In genomic region chr7:25678215-25678614, GRCh38 we compare ENCODE assay signal across 20 cellular contexts.
DNase-seq lines count a peak whose midpoint lies in the region; ATAC-seq, FAIRE-seq and TF ChIP-seq lines count a peak whose summit lies in the region.
"Had no signal": no experiment of that assay in that cellular context is flagged by ENCODE, and none has a peak within 500 bp of the region (broad histone marks: within the 10 kb centered on the region; RNA-seq: fewer than 3 reads in every experiment).

No MANE protein-coding gene starts in this region.

- no peak overlapping the region for H3K4me2 ChIP-seq in A549
- no peak overlapping the region for H3K4me2 ChIP-seq in trophoblast cell (ENCODE audit: low read length)

- intact Hi-C loops in esophagus muscularis mucosa (cut with DNase I), result no loop called here

- no peak overlapping the region for H2BK5ac ChIP-seq in trophoblast cell (ENCODE audit: low read depth, low read length, poor library complexity)

- H4K91ac ChIP-seq in trophoblast cell (ENCODE audit: low read depth, low read length), result peak overlapping the region; percentile 82

- H3K9me3 ChIP-seq in A549, result no peaks in the 10 kb centered on the region
- no peaks in the 10 kb centered on the region for H3K9me3 ChIP-seq in esophagus muscularis mucosa
- H3K9me3 ChIP-seq in trophoblast cell (ENCODE audit: insufficient read depth, low read depth, low read length), result no peaks in the 10 kb centered on the region
- H3K9me3 ChIP-seq: BE2C, Caco-2 had no signal

- TF ChIP-seq RAD21 in A549 (conservative IDR thresholded peaks at IDR 0.05 in 1 of 2, IDR thresholded peaks at IDR 0.05 in 1 of 2), result no peak

- H3K14ac ChIP-seq in trophoblast cell (ENCODE audit: low read length), result no peak overlapping the region

- TF ChIP-seq POLR2A in A549 (IDR thresholded peaks at IDR 0.05; ENCODE audit: low read length) (no peak), esophagus muscularis mucosa (IDR thresholded peaks at IDR 0.05; ENCODE audit: low read depth) (no peak), H54 (IDR thresholded peaks at IDR 0.05; ENCODE audit: low read depth, low read length) (no peak)

- H3K27ac ChIP-seq in A549 (no peak overlapping the region), VCaP (peak overlapping the region; percentile 27; the same call in 1 of the 2 replicates), esophagus muscularis mucosa (replicated peaks in 1 of 4) (no peak overlapping the region), trophoblast cell (ENCODE audit: low read depth, low read length) (no peak overlapping the region)
- H3K27ac ChIP-seq: GM23248, HL-60 had no signal

- H3K4me1 ChIP-seq in A549, result no peaks in the 10 kb centered on the region
- peaks cover 0 to 7% (median 3%) of the 10 kb centered on the region in 4 donors for H3K4me1 ChIP-seq in esophagus muscularis mucosa
- H3K4me1 ChIP-seq in trophoblast cell (ENCODE audit: control insufficient read depth in 1 of 2, insufficient read depth in 2 of 2, low read length in 2 of 2), result no peaks in the 10 kb centered on the region
- H3K4me1 ChIP-seq: Caco-2 had no signal

- peak overlapping the region; percentile 53 for H2BK12ac ChIP-seq in trophoblast cell (ENCODE audit: low read length)

- peaks cover 1% of the 10 kb centered on the region for H3K79me1 ChIP-seq in trophoblast cell (ENCODE audit: low read length)

- no peak for ATAC-seq in A549

- H3K23ac ChIP-seq in trophoblast cell (ENCODE audit: low read length), result no peak overlapping the region

- no peak overlapping the region for H4K12ac ChIP-seq in trophoblast cell (ENCODE audit: low read depth, low read length)

- DNase-seq in A549 (ENCODE audit: low read depth in 1 of 2, low spot score in 1 of 2), result no peak
- DNase-seq in esophagus muscularis mucosa (ENCODE audit: extremely low spot score), result peak; percentile 34
- DNase-seq in trophoblast cell, result peak in 1 of 2 donors; percentile 25
- DNase-seq in GF-D8 (lab: John Stamatoyannopoulos, UW), result no peak
- DNase-seq in H54 (ENCODE audit: insufficient read length, low spot score), result no peak
- no peak for DNase-seq in stimulated activated naive CD4-positive, alpha-beta T cell (lab: John Stamatoyannopoulos, UW)
- DNase-seq: ACHN; BE2C; C1 segment of cervical spinal cord; Caco-2; CD4-positive, CD25-positive, alpha-beta regulatory T cell; GM23248; HCEC 1CT; IMR-90 had no signal

- H3K9ac ChIP-seq in trophoblast cell (ENCODE audit: low read length), result no peak overlapping the region
- H3K9ac ChIP-seq: GM23248 had no signal

- H3K4me3 ChIP-seq in A549, result no peak overlapping the region
- H3K4me3 ChIP-seq in esophagus muscularis mucosa, result no peak overlapping the region
- no peak overlapping the region for H3K4me3 ChIP-seq in trophoblast cell (ENCODE audit: low read depth, low read length)
- H3K4me3 ChIP-seq: GM23248 had no signal

- no peak overlapping the region for H3K4ac ChIP-seq in trophoblast cell (ENCODE audit: low read depth, low read length)

- 8% methylated on average over 1 of the region's 1 CpG for WGBS in A549 (ENCODE audit: missing lambda C conversion rate)
- 82% methylated on average over 1 of the region's 1 CpG for whole genome bisulfite sequencing in esophagus muscularis mucosa
- WGBS in trophoblast cell (ENCODE audit: extremely low coverage, insufficient coverage, insufficient read length), result no CpG with 5 or more reads among the region's 1 CpG

- H2AK5ac ChIP-seq in trophoblast cell (ENCODE audit: low read length), result no peak overlapping the region

- H3K36me3 ChIP-seq in esophagus muscularis mucosa, result no peaks in the 10 kb centered on the region
- no peaks in the 10 kb centered on the region for H3K36me3 ChIP-seq in trophoblast cell (ENCODE audit: control insufficient read depth in 1 of 2, insufficient read depth in 2 of 2, low read length in 2 of 2)
- H3K36me3 ChIP-seq: BE2C had no signal

- TF ChIP-seq CTCF in A549 (IDR thresholded peaks at IDR 0.05), result no peak
- TF ChIP-seq CTCF in VCaP (conservative IDR thresholded peaks at IDR 0.05), result no peak
- TF ChIP-seq CTCF in esophagus muscularis mucosa (IDR thresholded peaks at IDR 0.05), result no peak

- TF ChIP-seq EP300 in A549 (IDR thresholded peaks at IDR 0.05), result no peak
- TF ChIP-seq EP300 in esophagus muscularis mucosa (IDR thresholded peaks at IDR 0.05), result no peak

- no peaks in the 10 kb centered on the region for H3K79me2 ChIP-seq in trophoblast cell (ENCODE audit: control insufficient read depth, insufficient read depth, low read length, poor library complexity)

- FAIRE-seq in A549 (lab: Jason Lieb, UNC), result no peak
- no peak for FAIRE-seq in H54 (lab: Jason Lieb, UNC)
- FAIRE-seq: D721Med, G401.6, GM12892, GM18507 had no signal

- POLR2A ChIA-PET in A549 (lab: Yijun Ruan, JAX), result no interaction called here

- peak overlapping the region; percentile 34 for H3K18ac ChIP-seq in trophoblast cell (ENCODE audit: low read length)

- CTCF ChIA-PET in A549 (lab: Yijun Ruan, JAX), result no interaction called here

- H2AFZ ChIP-seq in trophoblast cell (ENCODE audit: insufficient read depth, low read length, poor library complexity), result no peak overlapping the region
- H2AFZ ChIP-seq: GM23248 had no signal

- H4K8ac ChIP-seq in trophoblast cell (ENCODE audit: low read depth, low read length), result no peak overlapping the region

- no peak overlapping the region for H2BK120ac ChIP-seq in trophoblast cell (ENCODE audit: insufficient read depth, low read length, poor library complexity)

- H3K27me3 ChIP-seq in esophagus muscularis mucosa (no peaks in the 10 kb centered on the region), trophoblast cell (ENCODE audit: insufficient read depth, low read length) (no peaks in the 10 kb centered on the region)
- H3K27me3 ChIP-seq: BE2C had no signal

TF ChIP-seq in A549, 52 proteins besides CTCF, POLR2A, EP300 and RAD21:
- TF ChIP-seq CHD2 (IDR thresholded peaks at IDR 0.05; ENCODE audit: low read length, partially characterized antibody) (no peak), E2F6 (IDR thresholded peaks at IDR 0.05; ENCODE audit: borderline replicate concordance, low read depth) (no peak), HEYL (CRISPR knock-in tag; IDR thresholded peaks at IDR 0.05) (no peak), NFE2L2 (conservative IDR thresholded peaks at IDR 0.05; ENCODE audit: low read length) (no peak), MAFK (IDR thresholded peaks at IDR 0.05; ENCODE audit: partially characterized antibody) (peak; percentile 10)
TF ChIP-seq in A549: peak in this region for 1.
